Comparison of ENCODE assay signal across 15 cellular contexts in the genomic region with DNA sequence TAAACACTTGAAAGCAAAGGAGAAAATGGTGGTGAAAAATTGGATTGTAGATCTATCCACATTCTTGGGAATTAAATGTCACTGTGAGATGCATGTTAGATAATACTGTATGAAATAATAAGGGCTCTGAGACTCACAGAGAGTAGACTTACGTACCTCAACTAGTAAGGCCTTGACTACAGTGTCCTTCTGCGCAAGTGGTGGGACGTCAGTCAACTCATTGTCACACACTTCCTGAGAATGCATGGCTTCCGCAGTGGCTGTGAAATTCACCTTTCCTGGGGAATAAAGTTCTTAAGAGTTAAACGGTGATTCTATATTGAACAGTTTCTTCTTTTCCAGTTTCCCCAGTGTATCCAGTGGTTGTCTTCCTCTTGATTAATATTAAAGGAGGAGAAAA. TPM values are rescaled to one million over a fixed set of nuclear protein-coding genes. Genes with fewer than 3 reads are reported as not detected.
DNase-seq lines count a peak whose midpoint lies in the region; ATAC-seq and TF ChIP-seq lines count a peak whose summit lies in the region.
"Had no signal": no experiment of that assay in that cellular context is flagged by ENCODE, and none has a peak within 500 bp of the region (broad histone marks: within the 10 kb centered on the region; RNA-seq: fewer than 3 reads in every experiment).

No MANE protein-coding gene starts in this region.

- H3K27ac Mint-ChIP-seq in CD4-positive, alpha-beta memory T cell: peak overlapping the region in 1 of 7 donors; percentile 81
- H3K27ac Mint-ChIP-seq in effector memory CD8-positive, alpha-beta T cell: peak overlapping the region; percentile 96 to 98
- H3K27ac Mint-ChIP-seq: progenitor cell of endocrine pancreas had no signal

- peaks cover 0 to 2% (median 0%) of the 10 kb centered on the region in 8 donors for H3K9me3 Mint-ChIP-seq in CD4-positive, alpha-beta memory T cell
- H3K9me3 Mint-ChIP-seq in effector memory CD8-positive, alpha-beta T cell: no peaks in the 10 kb centered on the region
- H3K9me3 Mint-ChIP-seq: IgD-negative memory B cell; stimulated activated naive B cell treated with anti-CD40 and anti-IgM and Interleukin-4, amounts not matched to agents 10 μg/mL and 1 μg/mL and 100 μg/mL, for 72 hours had no signal

- no peak overlapping the region for H3K27ac ChIP-seq in CD4-positive, alpha-beta memory T cell (ENCODE audit: low read depth, low read length)
- H3K27ac ChIP-seq in MM.1S (ENCODE audit: low read length) (no peak overlapping the region), gastrocnemius medialis (peak overlapping the region; percentile 49 to 66 (median 63))

- no peak overlapping the region for H3K9ac ChIP-seq in MM.1S (ENCODE audit: low read length)

- no peaks in the 10 kb centered on the region for H3K27me3 ChIP-seq in CD4-positive, alpha-beta memory T cell (ENCODE audit: insufficient read depth, low read length)
- H3K27me3 ChIP-seq in MM.1S (replicated peaks; ENCODE audit: insufficient read depth, low read length) (no peaks in the 10 kb centered on the region), gastrocnemius medialis (no peaks in the 10 kb centered on the region)
- H3K27me3 ChIP-seq: body of pancreas had no signal

- no peaks in the 10 kb centered on the region for H4K20me1 ChIP-seq in MM.1S (ENCODE audit: insufficient read depth, low read length)

- in situ Hi-C loops in gastrocnemius medialis (cut with MboI; ENCODE audit: low sequenced_read_pairs in 4 of 4): no loop called here

- no peaks in the 10 kb centered on the region for H3K9me2 ChIP-seq in MM.1S (replicated peaks; ENCODE audit: insufficient read depth, low read length)

- H3K4me1 ChIP-seq in CD4-positive, alpha-beta memory T cell (ENCODE audit: insufficient read depth, low read length): no peaks in the 10 kb centered on the region
- H3K4me1 ChIP-seq in MM.1S (ENCODE audit: low read length) (0 out of 2 replicates have a peak, but pooled peaks cover 4% of the 10 kb centered on the region), gastrocnemius medialis (no peaks in the 10 kb centered on the region)

- no peaks in the 10 kb centered on the region for H3K9me3 ChIP-seq in CD4-positive, alpha-beta memory T cell (ENCODE audit: control insufficient read depth in 1 of 2, low read length in 2 of 2)
- H3K9me3 ChIP-seq in MM.1S (replicated peaks; ENCODE audit: insufficient read depth, low read length) (no peaks in the 10 kb centered on the region), gastrocnemius medialis (no peaks in the 10 kb centered on the region)
- H3K9me3 ChIP-seq: body of pancreas had no signal

- 0 out of 2 replicates have a peak overlapping the region, but pooled peaks have one; percentile 24 for H2AFZ ChIP-seq in MM.1S (ENCODE audit: low read length)

- H3K79me2 ChIP-seq in MM.1S (ENCODE audit: low read length): no peaks in the 10 kb centered on the region

- no peak for ATAC-seq in effector memory CD8-positive, alpha-beta T cell (replicated peaks)
- ATAC-seq in gastrocnemius medialis: peak in 1 of 2 donors; percentile 36
- no peak for ATAC-seq in HG03135 (IDR thresholded peaks at IDR 0.05; ENCODE audit: unreplicated experiment)
- ATAC-seq: body of pancreas had no signal

- POLR2A ChIA-PET in CD4-positive, alpha-beta memory T cell (lab: Charles Lee; ENCODE audit: partially characterized antibody): no interaction called here

- peaks cover 0 to 2% of the 10 kb centered on the region in 2 donors for H3K27me3 Mint-ChIP-seq in CD4-positive, alpha-beta memory T cell
- no peaks in the 10 kb centered on the region for H3K27me3 Mint-ChIP-seq in effector memory CD8-positive, alpha-beta T cell

- intact Hi-C loops in CD4-positive, alpha-beta memory T cell (cut with micrococcal nuclease): no loop called here
- intact Hi-C loops in gastrocnemius medialis (cut with DNase I; ENCODE audit: low total_unique reads): loop anchor here (5.0 to 10.0 kb wide), 2 partner anchors 73 to 126 kb away; a partner anchor contains a TSS

- H3K4me3 ChIP-seq in CD4-positive, alpha-beta memory T cell (ENCODE audit: low read length in 2 of 2): peak overlapping the region in 1 of 2 donors; percentile 41
- H3K4me3 ChIP-seq in MM.1S (ENCODE audit: low read length) (no peak overlapping the region), gastrocnemius medialis (peak overlapping the region; percentile 39 to 49 (median 44))
- H3K4me3 ChIP-seq: body of pancreas had no signal

- peaks cover 11 to 15% (median 13%) of the 10 kb centered on the region in 4 donors for H3K4me1 Mint-ChIP-seq in CD4-positive, alpha-beta memory T cell
- peaks cover 4 to 8% of the 10 kb centered on the region in 2 donors for H3K4me1 Mint-ChIP-seq in effector memory CD8-positive, alpha-beta T cell (ENCODE audit: low read depth in 2 of 2)

- peaks cover 4 to 10% of the 10 kb centered on the region in 2 donors for H3K36me3 Mint-ChIP-seq in CD4-positive, alpha-beta memory T cell
- peaks cover 7% of the 10 kb centered on the region for H3K36me3 Mint-ChIP-seq in effector memory CD8-positive, alpha-beta T cell (ENCODE audit: insufficient read depth)

- peak overlapping the region; percentile 42; the same call in 1 of the 2 replicates for H3K4me2 ChIP-seq in MM.1S (ENCODE audit: low read depth, low read length)

- TF ChIP-seq POLR2A in gastrocnemius medialis (IDR thresholded peaks at IDR 0.05): peak in 1 of 2 donors; percentile 25

- H3F3A ChIP-seq in MM.1S (ENCODE audit: insufficient read depth, low read length): no peaks in the 10 kb centered on the region; the same call in 1 of the 2 replicates

- peak overlapping the region in 7 of 8 donors; percentile 5 to 96 (median 93) for H3K4me3 Mint-ChIP-seq in CD4-positive, alpha-beta memory T cell
- peak overlapping the region; percentile 87 to 91 for H3K4me3 Mint-ChIP-seq in effector memory CD8-positive, alpha-beta T cell

- TF ChIP-seq CTCF in MM.1S (IDR thresholded peaks at IDR 0.05; ENCODE audit: low read length) (no peak), gastrocnemius medialis (IDR thresholded peaks at IDR 0.05 in 4 of 5, conservative IDR thresholded peaks at IDR 0.05 in 1 of 5) (no peak)

- no peak for DNase-seq in CD4-positive, alpha-beta memory T cell
- DNase-seq in MM.1S (no peak), gastrocnemius medialis (no peak), kidney tubule cell (ENCODE audit: low spot score) (no peak), NCI-H2029 (lab: John Stamatoyannopoulos, UW) (no peak)
- DNase-seq in effector memory CD8-positive, alpha-beta T cell: no peak
- DNase-seq: body of pancreas, mesenchymal stem cell, NCI-H510A had no signal

- CTCF ChIA-PET in CD4-positive, alpha-beta memory T cell (lab: Charles Lee; ENCODE audit: partially characterized antibody): no interaction called here

- no peaks in the 10 kb centered on the region for H3K36me3 ChIP-seq in CD4-positive, alpha-beta memory T cell (ENCODE audit: insufficient read depth, low read length)
- no peaks in the 10 kb centered on the region for H3K36me3 ChIP-seq in MM.1S (replicated peaks; ENCODE audit: insufficient read depth, low read length)
- H3K36me3 ChIP-seq in gastrocnemius medialis: no peaks in the 10 kb centered on the region

RNA-seq across cellular contexts. Expression of a gene that starts 32.6 kb away (rescaled TPM):
- not detected for total RNA-seq in CD4-positive, alpha-beta memory T cell
- under 1 TPM in 1 of 2 donors, not detected in 1; 0.32 TPM for polyA plus RNA-seq in CD4-positive, alpha-beta memory T cell
- under 1 TPM in 2 of 4 donors, not detected in 2; 0.07 to 0.46 TPM for total RNA-seq in gastrocnemius medialis
- total RNA-seq: body of pancreas, Calu3, RPMI7951 had no signal
- polyA plus RNA-seq: IgD-negative memory B cell had no signal

Comparison
In these comparisons a context has a peak if more than half of its experiments do, and no peak if none do; other contexts are left out.
1. H3K27ac ChIP-seq: peak in gastrocnemius medialis (4 of 4); none in CD4-positive, alpha-beta memory T cell (single experiment) and MM.1S (single experiment).